2 cellular contexts compared by ENCODE assay signal in the genomic region with DNA sequence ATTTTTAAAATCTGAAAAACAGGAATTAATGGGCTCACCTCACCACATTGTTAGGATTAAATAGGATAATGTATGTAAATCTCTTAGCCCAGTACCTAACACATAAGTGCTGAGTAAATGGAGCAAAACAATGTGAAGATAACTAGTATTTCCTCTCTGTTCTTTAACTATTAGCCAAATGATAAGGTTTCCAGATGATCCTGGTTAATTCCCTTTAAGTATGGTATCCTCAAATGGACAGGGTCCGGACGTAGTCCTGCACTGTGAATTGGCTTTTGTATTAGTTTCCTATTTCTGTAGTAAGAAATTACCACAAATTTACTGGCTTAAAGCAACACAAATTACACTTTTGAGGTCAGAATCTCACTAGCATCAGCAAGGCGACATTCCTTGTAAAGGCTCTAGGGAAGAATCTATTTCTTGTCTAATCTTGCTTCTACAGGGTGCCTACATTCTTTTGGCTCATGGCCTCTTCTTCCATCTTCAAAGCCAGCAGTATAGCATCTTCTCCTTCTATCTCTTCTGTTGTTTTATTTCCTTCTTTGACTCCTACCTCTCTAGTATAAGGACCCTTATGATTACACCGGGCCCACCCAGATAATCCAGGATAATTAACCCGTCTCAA.
TF ChIP-seq lines count a peak whose summit lies in the region.

No MANE protein-coding gene starts in this region.

TF ChIP-seq in A549, 52 proteins besides CTCF, POLR2A, EP300 and RAD21 (continued from another document):
- TF ChIP-seq, protein P1, sequence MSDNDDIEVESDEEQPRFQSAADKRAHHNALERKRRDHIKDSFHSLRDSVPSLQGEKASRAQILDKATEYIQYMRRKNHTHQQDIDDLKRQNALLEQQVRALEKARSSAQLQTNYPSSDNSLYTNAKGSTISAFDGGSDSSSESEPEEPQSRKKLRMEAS (IDR thresholded peaks at IDR 0.05): no peak
TF ChIP-seq in A549: peak in this region for 0.

TF ChIP-seq in SK-N-SH, 30 proteins besides CTCF, POLR2A, EP300 and RAD21 (continued from another document):
- TF ChIP-seq, protein P2, sequence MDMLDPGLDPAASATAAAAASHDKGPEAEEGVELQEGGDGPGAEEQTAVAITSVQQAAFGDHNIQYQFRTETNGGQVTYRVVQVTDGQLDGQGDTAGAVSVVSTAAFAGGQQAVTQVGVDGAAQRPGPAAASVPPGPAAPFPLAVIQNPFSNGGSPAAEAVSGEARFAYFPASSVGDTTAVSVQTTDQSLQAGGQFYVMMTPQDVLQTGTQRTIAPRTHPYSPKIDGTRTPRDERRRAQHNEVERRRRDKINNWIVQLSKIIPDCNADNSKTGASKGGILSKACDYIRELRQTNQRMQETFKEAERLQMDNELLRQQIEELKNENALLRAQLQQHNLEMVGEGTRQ (IDR thresholded peaks at IDR 0.05; ENCODE audit: borderline replicate concordance, low read depth, low read length): no peak
- no peak for TF ChIP-seq FOXM1 (IDR thresholded peaks at IDR 0.05; ENCODE audit: low read depth)
- TF ChIP-seq YY1 (IDR thresholded peaks at IDR 0.05; ENCODE audit: low read depth): no peak
- TF ChIP-seq POLR2AphosphoS5 (IDR thresholded peaks at IDR 0.05; ENCODE audit: low read depth, low read length): no peak
- TF ChIP-seq, protein P3, sequence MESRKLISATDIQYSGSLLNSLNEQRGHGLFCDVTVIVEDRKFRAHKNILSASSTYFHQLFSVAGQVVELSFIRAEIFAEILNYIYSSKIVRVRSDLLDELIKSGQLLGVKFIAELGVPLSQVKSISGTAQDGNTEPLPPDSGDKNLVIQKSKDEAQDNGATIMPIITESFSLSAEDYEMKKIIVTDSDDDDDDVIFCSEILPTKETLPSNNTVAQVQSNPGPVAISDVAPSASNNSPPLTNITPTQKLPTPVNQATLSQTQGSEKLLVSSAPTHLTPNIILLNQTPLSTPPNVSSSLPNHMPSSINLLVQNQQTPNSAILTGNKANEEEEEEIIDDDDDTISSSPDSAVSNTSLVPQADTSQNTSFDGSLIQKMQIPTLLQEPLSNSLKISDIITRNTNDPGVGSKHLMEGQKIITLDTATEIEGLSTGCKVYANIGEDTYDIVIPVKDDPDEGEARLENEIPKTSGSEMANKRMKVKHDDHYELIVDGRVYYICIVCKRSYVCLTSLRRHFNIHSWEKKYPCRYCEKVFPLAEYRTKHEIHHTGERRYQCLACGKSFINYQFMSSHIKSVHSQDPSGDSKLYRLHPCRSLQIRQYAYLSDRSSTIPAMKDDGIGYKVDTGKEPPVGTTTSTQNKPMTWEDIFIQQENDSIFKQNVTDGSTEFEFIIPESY (IDR thresholded peaks at IDR 0.05; ENCODE audit: borderline replicate concordance, low read depth): no peak
- TF ChIP-seq, protein P4, sequence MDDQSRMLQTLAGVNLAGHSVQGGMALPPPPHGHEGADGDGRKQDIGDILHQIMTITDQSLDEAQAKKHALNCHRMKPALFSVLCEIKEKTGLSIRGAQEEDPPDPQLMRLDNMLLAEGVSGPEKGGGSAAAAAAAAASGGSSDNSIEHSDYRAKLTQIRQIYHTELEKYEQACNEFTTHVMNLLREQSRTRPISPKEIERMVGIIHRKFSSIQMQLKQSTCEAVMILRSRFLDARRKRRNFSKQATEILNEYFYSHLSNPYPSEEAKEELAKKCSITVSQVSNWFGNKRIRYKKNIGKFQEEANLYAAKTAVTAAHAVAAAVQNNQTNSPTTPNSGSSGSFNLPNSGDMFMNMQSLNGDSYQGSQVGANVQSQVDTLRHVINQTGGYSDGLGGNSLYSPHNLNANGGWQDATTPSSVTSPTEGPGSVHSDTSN (IDR thresholded peaks at IDR 0.05): no peak
- TF ChIP-seq TCF12 (IDR thresholded peaks at IDR 0.05): no peak
- no peak for TF ChIP-seq RXRA (IDR thresholded peaks at IDR 0.05; ENCODE audit: borderline replicate concordance, low read depth)
- no peak for TF ChIP-seq RFX5 (IDR thresholded peaks at IDR 0.05; ENCODE audit: low read length)
- TF ChIP-seq NFIC (IDR thresholded peaks at IDR 0.05; ENCODE audit: borderline replicate concordance): no peak
- no peak for TF ChIP-seq MXI1 (IDR thresholded peaks at IDR 0.05; ENCODE audit: low read depth, low read length)
- TF ChIP-seq, protein P5, sequence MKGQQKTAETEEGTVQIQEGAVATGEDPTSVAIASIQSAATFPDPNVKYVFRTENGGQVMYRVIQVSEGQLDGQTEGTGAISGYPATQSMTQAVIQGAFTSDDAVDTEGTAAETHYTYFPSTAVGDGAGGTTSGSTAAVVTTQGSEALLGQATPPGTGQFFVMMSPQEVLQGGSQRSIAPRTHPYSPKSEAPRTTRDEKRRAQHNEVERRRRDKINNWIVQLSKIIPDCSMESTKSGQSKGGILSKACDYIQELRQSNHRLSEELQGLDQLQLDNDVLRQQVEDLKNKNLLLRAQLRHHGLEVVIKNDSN (IDR thresholded peaks at IDR 0.05; ENCODE audit: borderline replicate concordance, low read depth): no peak
- no peak for TF ChIP-seq FOSL2 (IDR thresholded peaks at IDR 0.05; ENCODE audit: borderline replicate concordance, low read depth)
- no peak for TF ChIP-seq GATA2 (CRISPR knock-in tag; IDR thresholded peaks at IDR 0.05)
- no peak for TF ChIP-seq FOXJ3 (CRISPR knock-in tag; IDR thresholded peaks at IDR 0.05)
- TF ChIP-seq, protein P6, sequence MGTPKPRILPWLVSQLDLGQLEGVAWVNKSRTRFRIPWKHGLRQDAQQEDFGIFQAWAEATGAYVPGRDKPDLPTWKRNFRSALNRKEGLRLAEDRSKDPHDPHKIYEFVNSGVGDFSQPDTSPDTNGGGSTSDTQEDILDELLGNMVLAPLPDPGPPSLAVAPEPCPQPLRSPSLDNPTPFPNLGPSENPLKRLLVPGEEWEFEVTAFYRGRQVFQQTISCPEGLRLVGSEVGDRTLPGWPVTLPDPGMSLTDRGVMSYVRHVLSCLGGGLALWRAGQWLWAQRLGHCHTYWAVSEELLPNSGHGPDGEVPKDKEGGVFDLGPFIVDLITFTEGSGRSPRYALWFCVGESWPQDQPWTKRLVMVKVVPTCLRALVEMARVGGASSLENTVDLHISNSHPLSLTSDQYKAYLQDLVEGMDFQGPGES (IDR thresholded peaks at IDR 0.05; ENCODE audit: low read depth, low read length): no peak
- TF ChIP-seq RCOR1 (IDR thresholded peaks at IDR 0.05; ENCODE audit: low read length): no peak
- TF ChIP-seq TEAD4 (IDR thresholded peaks at IDR 0.05; ENCODE audit: borderline replicate concordance, insufficient read depth): no peak
- TF ChIP-seq GABPA (IDR thresholded peaks at IDR 0.05; ENCODE audit: low read depth): no peak
